ENCODE assay signal across 1 cellular context in the genomic region with DNA sequence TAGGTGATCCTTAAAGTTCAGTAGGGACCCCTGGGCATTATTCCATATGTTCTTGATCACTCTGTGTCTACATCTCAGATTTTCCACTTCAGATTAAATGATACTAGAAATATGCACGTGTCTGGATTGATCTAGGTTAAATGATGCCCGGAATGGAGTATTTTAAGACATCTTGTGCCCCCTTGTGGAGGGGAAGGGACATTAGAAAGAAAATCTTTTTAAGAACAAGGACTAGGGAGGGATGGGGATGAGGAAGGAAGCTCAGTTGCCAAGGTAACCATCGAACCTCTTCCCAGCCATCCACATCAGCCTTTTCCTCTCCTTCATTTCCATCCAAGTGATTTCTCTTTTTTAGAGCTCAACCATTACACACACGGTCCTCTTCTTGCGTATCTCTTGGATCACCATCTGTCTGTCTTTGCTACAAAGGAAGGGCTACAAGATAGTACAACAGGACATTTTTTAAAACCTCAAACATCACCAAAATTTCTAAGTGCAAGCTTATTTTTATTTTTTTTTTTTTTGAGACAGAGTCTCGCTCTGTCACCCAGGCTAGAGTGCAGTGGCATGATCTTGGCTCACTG.
TF ChIP-seq lines count a peak whose summit lies in the region.

No MANE protein-coding gene starts in this region.

TF ChIP-seq in GM12878, 131 proteins besides CTCF, POLR2A, EP300 and RAD21 (continued from another document):
- no peak for TF ChIP-seq E2F8 (IDR thresholded peaks at IDR 0.05; ENCODE audit: low read depth, partially characterized antibody)
- no peak for TF ChIP-seq BACH1 (IDR thresholded peaks at IDR 0.05; ENCODE audit: borderline replicate concordance)
- TF ChIP-seq EZH2 (IDR thresholded peaks at IDR 0.05; ENCODE audit: borderline replicate concordance, control insufficient read depth, low read depth, low read length) = no peak
- no peak for TF ChIP-seq ESRRA (IDR thresholded peaks at IDR 0.05; ENCODE audit: low read length)
- TF ChIP-seq SUPT20H (IDR thresholded peaks at IDR 0.05; ENCODE audit: borderline replicate concordance, control insufficient read depth, low read depth, low read length) = no peak
- no peak for TF ChIP-seq YY1 (IDR thresholded peaks at IDR 0.05; ENCODE audit: low read depth, low read length)
- TF ChIP-seq REST (IDR thresholded peaks at IDR 0.05; ENCODE audit: low read depth, low read length) = no peak
- TF ChIP-seq CHD2 (IDR thresholded peaks at IDR 0.05; ENCODE audit: borderline replicate concordance, low read depth, low read length) = no peak
- TF ChIP-seq IKZF1 (conservative IDR thresholded peaks at IDR 0.05) = peak; percentile 50
- TF ChIP-seq IKZF2 (IDR thresholded peaks at IDR 0.05) = peak; percentile 32 to 43; a peak in 2 of 4 replicates
- TF ChIP-seq ASH2L (IDR thresholded peaks at IDR 0.05; ENCODE audit: borderline replicate concordance, low read depth) = no peak
- no peak for TF ChIP-seq SP1 (IDR thresholded peaks at IDR 0.05; ENCODE audit: low read depth, low read length)
- TF ChIP-seq NFYA (IDR thresholded peaks at IDR 0.05; ENCODE audit: borderline replicate concordance, low read depth, low read length) = no peak
- TF ChIP-seq ZNF24 (IDR thresholded peaks at IDR 0.05) = peak; percentile 73; the same call in 1 of the 2 replicates
- TF ChIP-seq SMC3 (IDR thresholded peaks at IDR 0.05; ENCODE audit: borderline replicate concordance, low read length) = peak; percentile 88
- peak; percentile 85 to 89 for TF ChIP-seq BHLHE40 (IDR thresholded peaks at IDR 0.05; ENCODE audit: borderline replicate concordance in 1 of 2, low read depth in 2 of 2, low read length in 1 of 2)
- TF ChIP-seq BMI1 (IDR thresholded peaks at IDR 0.05; ENCODE audit: borderline replicate concordance) = peak; percentile 73; the same call in 1 of the 2 replicates
- TF ChIP-seq CBX5 (IDR thresholded peaks at IDR 0.05; ENCODE audit: low read depth) = no peak
- TF ChIP-seq YBX1 (IDR thresholded peaks at IDR 0.05) = no peak
- peak; percentile 25 for TF ChIP-seq SKIL (IDR thresholded peaks at IDR 0.05; ENCODE audit: low read depth, poor library complexity, severe bottlenecking)
- 0 out of 2 replicates have a peak, but pooled peaks have one; percentile 35 for TF ChIP-seq FOXM1 (IDR thresholded peaks at IDR 0.05; ENCODE audit: low read depth, low read length)
- TF ChIP-seq RAD51 (IDR thresholded peaks at IDR 0.05) = peak; percentile 44
- TF ChIP-seq PBX3 (IDR thresholded peaks at IDR 0.05; ENCODE audit: insufficient replicate concordance, low read depth, low read length) = no peak
- no peak for TF ChIP-seq NFXL1 (IDR thresholded peaks at IDR 0.05; ENCODE audit: borderline replicate concordance)
- TF ChIP-seq TARDBP (IDR thresholded peaks at IDR 0.05; ENCODE audit: borderline replicate concordance) = no peak
TF ChIP-seq in GM12878: peak in this region for 11.
